13 cellular contexts compared by ENCODE assay signal in the genomic region with DNA sequence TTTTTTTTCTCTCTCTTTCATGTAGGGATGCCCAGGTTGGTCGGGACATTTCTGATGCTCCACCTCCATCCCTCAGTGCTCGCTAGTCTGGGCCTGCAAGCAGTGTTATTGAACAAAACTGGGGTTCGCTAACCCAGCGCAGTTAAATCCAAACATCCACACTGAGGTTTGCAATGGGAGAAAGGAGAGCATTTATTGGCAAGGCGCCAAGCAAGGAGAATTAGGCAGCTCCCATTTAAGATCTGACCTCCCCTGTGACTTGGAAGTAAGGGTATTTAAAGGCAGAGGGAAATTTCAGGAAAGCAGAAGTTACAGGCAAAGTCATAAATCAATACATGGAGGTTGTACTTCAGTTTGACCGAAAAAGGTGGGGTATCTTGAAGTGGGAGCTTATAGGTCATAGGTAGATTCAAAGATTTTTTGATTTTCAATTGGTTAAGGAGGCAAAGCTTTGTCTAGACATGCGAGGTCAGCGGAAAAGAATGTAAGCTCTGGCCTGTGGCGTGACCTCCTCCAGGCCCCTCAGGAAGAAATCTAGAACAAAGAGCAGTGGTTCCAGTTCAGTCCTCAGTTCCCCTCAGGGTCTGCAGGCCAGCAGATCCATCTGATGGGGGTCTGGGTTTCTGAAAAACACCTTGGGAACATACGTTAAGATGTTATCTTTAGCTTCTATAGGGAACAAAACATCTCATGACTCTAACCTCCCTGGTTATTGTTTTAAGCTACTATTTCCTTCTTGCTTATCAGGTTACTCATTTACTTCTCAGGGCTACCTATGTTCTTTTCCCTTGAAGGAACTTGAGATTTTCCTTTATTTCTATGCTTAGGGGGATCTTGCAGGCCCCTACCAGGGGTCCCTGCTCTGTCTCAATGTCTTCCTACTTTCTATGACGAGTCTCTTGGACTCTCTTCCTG.
"Had no signal": no experiment of that assay in that cellular context is flagged by ENCODE, and none has a peak within 500 bp of the region (broad histone marks: within the 10 kb centered on the region; RNA-seq: fewer than 3 reads in every experiment).

No MANE protein-coding gene starts in this region.

- H3K36me3 ChIP-seq: suprapubic skin had no signal

- H3K9me3 ChIP-seq: suprapubic skin had no signal

- H3K27me3 ChIP-seq: suprapubic skin had no signal

- H3K4me3 Mint-ChIP-seq: activated CD4-positive, alpha-beta memory T cell treated with anti-CD3 and anti-CD28 coated beads for 36 hours; activated naive CD8-positive, alpha-beta T cell; activated T-cell treated with anti-CD3 and anti-CD28 coated beads, Interleukin-2, amount 50 U/mL, for 4 hours had no signal

- H3K4me3 ChIP-seq: suprapubic skin had no signal

- ATAC-seq: activated T-cell treated with anti-CD3 and anti-CD28 coated beads, Interleukin-2, amount 50 U/mL, for 4 hours had no signal

- H3K27ac ChIP-seq: suprapubic skin had no signal

- H3K36me3 Mint-ChIP-seq: activated CD4-positive, alpha-beta memory T cell treated with anti-CD3 and anti-CD28 coated beads for 36 hours; activated naive CD8-positive, alpha-beta T cell had no signal

- H3K27ac Mint-ChIP-seq: activated CD4-positive, alpha-beta memory T cell treated with anti-CD3 and anti-CD28 coated beads for 36 hours; activated naive CD8-positive, alpha-beta T cell had no signal

- DNase-seq: activated CD4-positive, alpha-beta memory T cell treated with anti-CD3 and anti-CD28 coated beads for 36 hours; activated effector memory CD4-positive, alpha-beta T cell treated with anti-CD3 and anti-CD28 coated beads, Interleukin-2, amount 50 U/mL, for 16 hours; activated T-cell treated with anti-CD3 and anti-CD28 coated beads, Interleukin-2, amount 50 U/mL, for 4 hours; amygdala; cerebellar nuclear complex; dermis blood vessel endothelial cell; nucleus accumbens; stimulated activated CD4-positive, alpha-beta T cell treated with anti-CD3 and anti-CD28 coated beads, Interleukin-4, amount 100 ng/mL, for 1 hour; stimulated activated CD8-positive, alpha-beta memory T cell treated with anti-CD3 and anti-CD28 coated beads, Interleukin-4, amount 100 ng/mL, for 48 hours; stimulated activated naive CD8-positive, alpha-beta T cell treated with anti-CD3 and anti-CD28 coated beads, Interleukin-15, Interleukin-2, amounts not matched to agents 100 U/mL and 50 U/mL, for 24 hours; T1000 had no signal

- H3K4me1 ChIP-seq: suprapubic skin had no signal

- H3K9me3 Mint-ChIP-seq: activated CD4-positive, alpha-beta memory T cell treated with anti-CD3 and anti-CD28 coated beads for 36 hours; activated T-cell treated with anti-CD3 and anti-CD28 coated beads, Interleukin-2, amount 50 U/mL, for 4 hours had no signal
